Comparison of ENCODE assay signal across 8 cellular contexts in genomic region chrX:53223955-53224859, GRCh38. TPM values are rescaled to one million over a fixed set of nuclear protein-coding genes. Genes with fewer than 3 reads are reported as not detected.
A peak's percentile ranks its signal among the peaks of the same experiment; 100 is the strongest.
DNase-seq lines count a peak whose midpoint lies in the region; ATAC-seq and TF ChIP-seq lines count a peak whose summit lies in the region.

No MANE protein-coding gene starts in this region.

- no peak overlapping the region for H3K27ac ChIP-seq in neuronal stem cell (replicated peaks; ENCODE audit: low read length)

- H2BK15ac ChIP-seq in neuronal stem cell (ENCODE audit: low read length), result no peak overlapping the region

- ATAC-seq in activated T-cell treated with anti-CD3 and anti-CD28 coated beads, Interleukin-2, amount 50 U/mL, for 72 hours (replicated peaks in 1 of 2), result peak; percentile 61 to 73

- H3K4me1 ChIP-seq in neuronal stem cell (ENCODE audit: control insufficient read depth in 2 of 2, insufficient read depth in 1 of 2, low read depth in 1 of 2, low read length in 2 of 2), result peaks cover 7 to 8% of the 10 kb centered on the region in 2 donors

- H3K36me3 Mint-ChIP-seq in activated T-cell treated with anti-CD3 and anti-CD28 coated beads, Interleukin-2, amount 50 U/mL, for 72 hours (ENCODE audit: insufficient read depth in 2 of 2), result peaks cover 7 to 23% of the 10 kb centered on the region in 2 donors

- peak overlapping the region; percentile 31 for H2BK120ac ChIP-seq in neuronal stem cell (ENCODE audit: low read depth, low read length)

- TF ChIP-seq CTCF in GM12875 (IDR thresholded peaks at IDR 0.05; ENCODE audit: borderline replicate concordance, insufficient read depth, low read depth, low read length), result no peak
- TF ChIP-seq CTCF in fibroblast of mammary gland (conservative IDR thresholded peaks at IDR 0.05; ENCODE audit: control insufficient read depth, insufficient read depth, low read depth, low read length), result no peak

- H3K9me3 Mint-ChIP-seq in activated T-cell treated with anti-CD3 and anti-CD28 coated beads, Interleukin-2, amount 50 U/mL, for 72 hours, result no peaks in the 10 kb centered on the region

- H3K27ac Mint-ChIP-seq in activated T-cell treated with anti-CD3 and anti-CD28 coated beads, Interleukin-2, amount 50 U/mL, for 72 hours, result peak overlapping the region; percentile 99

- peaks cover 5% of the 10 kb centered on the region for H3K79me1 ChIP-seq in neuronal stem cell (ENCODE audit: low read depth, low read length)

- H3K14ac ChIP-seq in neuronal stem cell (ENCODE audit: low read length), result peak overlapping the region; percentile 17

- H2AFZ ChIP-seq in neuronal stem cell (ENCODE audit: low read length), result peak overlapping the region; percentile 89

- H4K8ac ChIP-seq in neuronal stem cell (ENCODE audit: low read depth, low read length), result no peak overlapping the region

- H3K23ac ChIP-seq in neuronal stem cell (ENCODE audit: low read depth, low read length, poor library complexity), result peak overlapping the region; percentile 80

- no CpG with 5 or more reads among the region's 40 CpGs for WGBS in neuronal stem cell (ENCODE audit: extremely low coverage in 2 of 2, insufficient read length in 2 of 2, insufficient replicate concordance in 1 of 2), 2 donors

- no peaks in the 10 kb centered on the region for H3K9me3 ChIP-seq in neuronal stem cell (replicated peaks in 1 of 2; ENCODE audit: control insufficient read depth in 2 of 2, insufficient read depth in 1 of 2, low read depth in 1 of 2, low read length in 2 of 2)

- H2AK5ac ChIP-seq in neuronal stem cell (ENCODE audit: low read depth, low read length), result peak overlapping the region; percentile 88

- H2BK5ac ChIP-seq in neuronal stem cell (ENCODE audit: low read length), result peak overlapping the region; percentile 60

- H3K4me1 Mint-ChIP-seq in activated T-cell treated with anti-CD3 and anti-CD28 coated beads, Interleukin-2, amount 50 U/mL, for 72 hours (ENCODE audit: low read depth), result peaks cover 43% of the 10 kb centered on the region

- peak overlapping the region; percentile 90 for H3K4me3 Mint-ChIP-seq in activated T-cell treated with anti-CD3 and anti-CD28 coated beads, Interleukin-2, amount 50 U/mL, for 72 hours

- peaks cover 0 to 3% (median 0%) of the 10 kb centered on the region in 3 experiments for H3K27me3 ChIP-seq in neuronal stem cell (ENCODE audit: control insufficient read depth in 3 of 3, insufficient read depth in 3 of 3, low read depth in 1 of 3, low read length in 3 of 3)

- H3K4me3 ChIP-seq in GM12875 (ENCODE audit: low read depth, low read length) (peak overlapping the region; percentile 97), fibroblast of mammary gland (ENCODE audit: control insufficient read depth, low read depth, low read length) (peak overlapping the region; percentile 74), neuronal stem cell (ENCODE audit: low read length in 2 of 2) (peak overlapping the region; percentile 93 to 99)

- H3K4me2 ChIP-seq in neuronal stem cell (ENCODE audit: insufficient read depth, low read length, poor library complexity, severe bottlenecking), result peak overlapping the region; percentile 51

- DNase-seq in HS-5 (ENCODE audit: low read depth) (peak; percentile 48), fibroblast of mammary gland (ENCODE audit: low read depth) (peak; percentile 88), neuronal stem cell (ENCODE audit: low spot score) (no peak), NCI-H446 treated with DMSO at 0.1 percent for 48 hours (lab: John Stamatoyannopoulos, UW) (no peak), middle frontal gyrus (ENCODE audit: extremely low spot score, low spot score) (no peak), SHP77 treated with DMSO at 0.1 percent for 48 hours (lab: John Stamatoyannopoulos, UW) (no peak)
- peak; percentile 12 to 20 for DNase-seq in activated T-cell treated with anti-CD3 and anti-CD28 coated beads, Interleukin-2, amount 50 U/mL, for 72 hours

- H3K27me3 Mint-ChIP-seq in activated T-cell treated with anti-CD3 and anti-CD28 coated beads, Interleukin-2, amount 50 U/mL, for 72 hours (ENCODE audit: low read depth), result no peaks in the 10 kb centered on the region

- peaks cover 8 to 36% of the 10 kb centered on the region in 2 donors for H3K36me3 ChIP-seq in neuronal stem cell (replicated peaks in 1 of 2; ENCODE audit: control insufficient read depth in 2 of 2, insufficient read depth in 2 of 2, low read length in 2 of 2)

- H3K4ac ChIP-seq in neuronal stem cell (ENCODE audit: low read length), result no peak overlapping the region

- H4K91ac ChIP-seq in neuronal stem cell (ENCODE audit: low read depth, low read length, poor library complexity), result no peak overlapping the region

- no peak overlapping the region for H2BK12ac ChIP-seq in neuronal stem cell (ENCODE audit: low read length)

- H3K18ac ChIP-seq in neuronal stem cell (ENCODE audit: low read length), result peak overlapping the region; percentile 74

- peak overlapping the region; percentile 90 for H3K9ac ChIP-seq in neuronal stem cell (ENCODE audit: low read depth, low read length, poor library complexity)

RNA-seq across cellular contexts. Expression of gene KDM5C, which starts 0.8 kb away (rescaled TPM):
- total RNA-seq in activated T-cell treated with anti-CD3 and anti-CD28 coated beads, Interleukin-2, amount 50 U/mL, for 72 hours, result 100 to 1,000 TPM; 105 to 151 TPM
- 28.9 TPM for polyA plus RNA-seq in neuronal stem cell (2013, experiment 1 of 2)
- polyA plus RNA-seq in neuronal stem cell (2013, experiment 2 of 2), result 27.2 TPM

RNA-seq across cellular contexts. Expression of gene IQSEC2, which starts 57.2 kb away (rescaled TPM):
- total RNA-seq in activated T-cell treated with anti-CD3 and anti-CD28 coated beads, Interleukin-2, amount 50 U/mL, for 72 hours, result 1 to 10 TPM in 1 of 2 donors, under 1 TPM in 1; 0.56 to 1.3 TPM
- polyA plus RNA-seq in neuronal stem cell (2013, experiment 1 of 2), result 12.5 TPM
- 13.1 TPM for polyA plus RNA-seq in neuronal stem cell (2013, experiment 2 of 2)

Comparison
In these comparisons a context has a peak if more than half of its experiments do, and no peak if none do; other contexts are left out.
1. DNase-seq: peak in HS-5 (single experiment), activated T-cell treated with anti-CD3 and anti-CD28 coated beads, Interleukin-2, amount 50 U/mL, for 72 hours (2 of 2) and fibroblast of mammary gland (single experiment); none in neuronal stem cell (single experiment), NCI-H446 treated with DMSO at 0.1 percent for 48 hours (single experiment), middle frontal gyrus (single experiment) and SHP77 treated with DMSO at 0.1 percent for 48 hours (single experiment).
2. Peak in every context shown above with its lines, with median percentiles within 50 percentile points of each other: H3K4me3 ChIP-seq.